Comparison of ENCODE assay signal across 8 cellular contexts in the genomic region with DNA sequence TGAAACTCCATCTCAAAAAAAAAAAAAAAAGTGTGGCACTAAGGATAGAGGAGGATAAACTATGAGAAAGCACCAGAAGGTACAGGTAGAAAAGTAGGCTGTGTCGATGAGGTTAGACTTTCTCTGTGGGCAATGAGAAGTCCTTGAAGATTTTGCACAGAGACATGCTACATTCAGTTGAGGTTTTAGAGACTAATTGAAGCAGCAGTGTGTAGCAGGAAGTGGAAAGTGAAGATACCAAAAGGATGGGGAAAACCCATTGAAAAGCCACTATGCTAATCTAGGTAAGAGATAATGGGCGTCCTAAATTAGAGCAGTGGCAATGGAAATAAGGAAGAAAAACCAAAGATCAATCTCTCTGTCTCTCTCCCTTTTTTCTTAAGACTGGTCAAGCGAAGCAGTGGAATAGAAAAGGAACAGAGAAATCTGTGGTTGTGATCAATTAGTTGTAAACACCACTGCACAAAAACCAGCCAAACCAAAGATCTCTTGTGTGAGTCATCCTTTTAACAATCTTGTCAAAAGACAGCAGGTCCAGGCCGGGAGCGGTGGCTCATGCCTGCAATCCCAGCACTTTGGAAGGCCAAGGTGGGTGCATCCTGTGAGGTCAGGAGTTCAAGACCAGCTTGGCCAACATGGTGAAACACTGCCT. TPM values are rescaled to one million over a fixed set of nuclear protein-coding genes. Genes with fewer than 3 reads are reported as not detected.
DNase-seq lines count a peak whose midpoint lies in the region; ATAC-seq and TF ChIP-seq lines count a peak whose summit lies in the region.

No MANE protein-coding gene starts in this region.

- no peak overlapping the region for H3K9ac ChIP-seq in KMS-11

- H3K4me3 Mint-ChIP-seq in central memory CD8-positive, alpha-beta T cell, result no peak overlapping the region
- H3K4me3 Mint-ChIP-seq in glutamatergic neuron (ENCODE audit: unreplicated experiment), result no peak overlapping the region

- H3K4me1 ChIP-seq in KMS-11 (ENCODE audit: low read depth, poor library complexity, severe bottlenecking), result peaks cover 43% of the 10 kb centered on the region

- H3K79me2 ChIP-seq in KMS-11 (ENCODE audit: insufficient read depth, low read depth), result no peaks in the 10 kb centered on the region

- no peaks in the 10 kb centered on the region for H3K9me3 Mint-ChIP-seq in central memory CD8-positive, alpha-beta T cell
- H3K9me3 Mint-ChIP-seq in glutamatergic neuron (ENCODE audit: unreplicated experiment), result no peaks in the 10 kb centered on the region

- POLR2A ChIA-PET in RWPE1 (lab: Yijun Ruan, JAX; ENCODE audit: low non-redundant PET), result no interaction called here

- H4K20me1 ChIP-seq in KMS-11 (ENCODE audit: insufficient read depth), result no peaks in the 10 kb centered on the region

- ATAC-seq in GM18498 (IDR thresholded peaks at IDR 0.05; ENCODE audit: unreplicated experiment) (peak; percentile 80), GM21619 (IDR thresholded peaks at IDR 0.05; ENCODE audit: unreplicated experiment) (peak; percentile 84), left lobe of liver (no peak)
- ATAC-seq in central memory CD8-positive, alpha-beta T cell (replicated peaks; ENCODE audit: extremely low read depth, poor library complexity, severe bottlenecking), result peak; percentile 57

- H3K27ac ChIP-seq in KMS-11 (peak overlapping the region; percentile 27; the same call in 1 of the 2 replicates), RWPE1 (no peak overlapping the region)

- no peak overlapping the region for H3K4me3 ChIP-seq in KMS-11 (IDR thresholded peaks at IDR 0.05; ENCODE audit: insufficient read depth, low read depth, low read length)

- H3K36me3 Mint-ChIP-seq in central memory CD8-positive, alpha-beta T cell (ENCODE audit: insufficient read depth), result peaks cover 2% of the 10 kb centered on the region
- no peaks in the 10 kb centered on the region for H3K36me3 Mint-ChIP-seq in glutamatergic neuron (ENCODE audit: unreplicated experiment)

- no peak overlapping the region for H2AFZ ChIP-seq in KMS-11 (ENCODE audit: low read depth)

- no peaks in the 10 kb centered on the region for H3K27me3 Mint-ChIP-seq in central memory CD8-positive, alpha-beta T cell
- peaks cover 3% of the 10 kb centered on the region for H3K27me3 Mint-ChIP-seq in glutamatergic neuron (ENCODE audit: unreplicated experiment)

- H3K27ac Mint-ChIP-seq in central memory CD8-positive, alpha-beta T cell (ENCODE audit: low read depth), result peak overlapping the region; percentile 49
- H3K27ac Mint-ChIP-seq in glutamatergic neuron (ENCODE audit: unreplicated experiment), result no peak overlapping the region

- peaks cover 21% of the 10 kb centered on the region for H3K4me1 Mint-ChIP-seq in central memory CD8-positive, alpha-beta T cell
- no peaks in the 10 kb centered on the region for H3K4me1 Mint-ChIP-seq in glutamatergic neuron (ENCODE audit: low read depth, unreplicated experiment)

- CTCF ChIA-PET in RWPE1 (lab: Yijun Ruan, JAX), result no interaction called here

- no peaks in the 10 kb centered on the region for H3K36me3 ChIP-seq in KMS-11 (ENCODE audit: insufficient read depth)

- TF ChIP-seq CTCF in KMS-11 (conservative IDR thresholded peaks at IDR 0.05; ENCODE audit: low read depth, low read length), result no peak
- no peak for TF ChIP-seq CTCF in RWPE1 (conservative IDR thresholded peaks at IDR 0.05; ENCODE audit: low read depth)
- TF ChIP-seq CTCF in glutamatergic neuron (IDR thresholded peaks at IDR 0.05; ENCODE audit: partially characterized antibody, unreplicated experiment), result no peak

- no peak for DNase-seq in central memory CD8-positive, alpha-beta T cell (ENCODE audit: low spot score in 2 of 2)
- no peak for DNase-seq in RWPE1 (ENCODE audit: low spot score)
- DNase-seq in DMS79 treated with DMSO at 0.1 percent for 48 hours (lab: John Stamatoyannopoulos, UW), result no peak
- DNase-seq in glutamatergic neuron, result no peak
- DNase-seq in left lobe of liver (ENCODE audit: low spot score), result no peak

- peaks cover 14% of the 10 kb centered on the region for H3K27me3 ChIP-seq in KMS-11 (ENCODE audit: insufficient read depth, low read depth)

- H3K4me2 ChIP-seq in KMS-11, result peak overlapping the region; percentile 57

RNA-seq across cellular contexts. Expression of a gene that starts 3.5 kb away (rescaled TPM):
- not detected for total RNA-seq in glutamatergic neuron (ENCODE audit: unreplicated experiment)
- total RNA-seq in left lobe of liver, result not detected
